In genomic region chr6:134287863-134288537, GRCh38 we compare ENCODE assay signal across 9 cellular contexts. TPM values are rescaled to one million over a fixed set of nuclear protein-coding genes. Genes with fewer than 3 reads are reported as not detected.
A peak's percentile ranks its signal among the peaks of the same experiment; 100 is the strongest.
DNase-seq lines count a peak whose midpoint lies in the region; ATAC-seq and TF ChIP-seq lines count a peak whose summit lies in the region.
"Had no signal": no experiment of that assay in that cellular context is flagged by ENCODE, and none has a peak within 500 bp of the region (broad histone marks: within the 10 kb centered on the region; RNA-seq: fewer than 3 reads in every experiment).

No MANE protein-coding gene starts in this region.

- intact Hi-C loops in left ventricle myocardium inferior (cut with micrococcal nuclease) (no loop called here), right cardiac atrium (cut with DNase I) (no loop called here), dorsolateral prefrontal cortex (cut with DNase I) (no loop called here)

- H3K4me3 ChIP-seq in left ventricle myocardium inferior = no peak overlapping the region
- no peak overlapping the region for H3K4me3 ChIP-seq in right cardiac atrium (ENCODE audit: low read length)
- peak overlapping the region in 1 of 59 donors; percentile 0 for H3K4me3 ChIP-seq in dorsolateral prefrontal cortex

- no peaks in the 10 kb centered on the region for H3K36me3 ChIP-seq in left ventricle myocardium inferior

- H3K27me3 ChIP-seq in left ventricle myocardium inferior (ENCODE audit: low read depth) = no peaks in the 10 kb centered on the region
- no peaks in the 10 kb centered on the region for H3K27me3 ChIP-seq in right cardiac atrium (ENCODE audit: control insufficient read depth, insufficient read depth)
- no peaks in the 10 kb centered on the region for H3K27me3 ChIP-seq in dorsolateral prefrontal cortex

- no peaks in the 10 kb centered on the region for H3K9me3 ChIP-seq in left ventricle myocardium inferior (replicated peaks)
- no peaks in the 10 kb centered on the region for H3K9me3 ChIP-seq in right cardiac atrium (ENCODE audit: control insufficient read depth, low read length)

- WGBS in right cardiac atrium = 82% methylated on average over 2 of the region's 2 CpGs

- H3K4me1 ChIP-seq in left ventricle myocardium inferior (peaks cover 13% of the 10 kb centered on the region), right cardiac atrium (ENCODE audit: control insufficient read depth, insufficient read depth, low read length) (no peaks in the 10 kb centered on the region)

- DNase-seq in left ventricle myocardium inferior (no peak), right cardiac atrium (no peak), HT1080 (ENCODE audit: low read depth) (peak; percentile 67), dorsolateral prefrontal cortex (no peak), NCI-H2081 treated with DMSO at 0.1 percent for 48 hours (lab: John Stamatoyannopoulos, UW) (no peak), NK-92 (lab: John Stamatoyannopoulos, UW; ENCODE audit: unreplicated experiment) (no peak), NCI-H1417 (lab: John Stamatoyannopoulos, UW) (no peak), HK-2 (ENCODE audit: unreplicated experiment) (no peak)
- DNase-seq: DMS79 had no signal

- no peak for TF ChIP-seq CTCF in left ventricle myocardium inferior (IDR thresholded peaks at IDR 0.05; ENCODE audit: borderline replicate concordance)
- TF ChIP-seq CTCF in dorsolateral prefrontal cortex (IDR thresholded peaks at IDR 0.05 in 54 of 56, conservative IDR thresholded peaks at IDR 0.05 in 2 of 56; ENCODE audit: low read depth in 1 of 56, partially characterized antibody in 56 of 56) = no peak

- ATAC-seq in right cardiac atrium = no peak

- peak overlapping the region; percentile 36 for H3K27ac ChIP-seq in left ventricle myocardium inferior (replicated peaks)
- H3K27ac ChIP-seq in right cardiac atrium (ENCODE audit: low read length) = no peak overlapping the region
- H3K27ac ChIP-seq in dorsolateral prefrontal cortex = peak overlapping the region in 56 of 59 donors; percentile 1 to 86 (median 62)

RNA-seq across cellular contexts. Expression of gene SGK1, which starts 29.9 kb away (rescaled TPM):
- total RNA-seq in left ventricle myocardium inferior (25.8 TPM), right cardiac atrium (10 to 100 TPM; 21.7 to 55.3 (median 36.7) TPM), dorsolateral prefrontal cortex (100 to 1,000 TPM in 82 of 120 experiments, 10 to 100 TPM in 38; 31.4 to 701 (median 120) TPM)
- polyA plus RNA-seq in right cardiac atrium = 42.0 TPM
- 128 and 169 TPM in 2 replicates for total RNA-seq in HT1080 (2014; rRNA removed; shearing (Covaris generic))
- 88.8 and 90.7 TPM in 2 replicates for polyA plus RNA-seq in HT1080 (2015; cell fraction: cytosol; rRNA removed)
- polyA plus RNA-seq in HT1080 (2015; cell fraction: nucleus; rRNA removed) = 384 and 418 TPM in 2 replicates
